8 cellular contexts compared by ENCODE assay signal in genomic region chrX:23782455-23782854, GRCh38. TPM values are rescaled to one million over a fixed set of nuclear protein-coding genes. Genes with fewer than 3 reads are reported as not detected.
DNase-seq lines count a peak whose midpoint lies in the region; ATAC-seq and TF ChIP-seq lines count a peak whose summit lies in the region.

No MANE protein-coding gene starts in this region.

- H3K9me3 ChIP-seq in NT2/D1 (ENCODE audit: insufficient read depth, low read length) (no peaks in the 10 kb centered on the region), neural progenitor cell (ENCODE audit: low read depth) (no peaks in the 10 kb centered on the region)

- no peaks in the 10 kb centered on the region for H4K20me1 ChIP-seq in neural progenitor cell (ENCODE audit: low read depth)

- TSS peak; percentile 67 for BruUV-seq in Calu3 (replicated peaks; lab: Mats Ljungman, UMichigan)

- H3F3A ChIP-seq in neural progenitor cell (ENCODE audit: low read depth) = peaks cover 3% of the 10 kb centered on the region

- H2AFZ ChIP-seq in neural progenitor cell (replicated peaks) = peak overlapping the region; percentile 92

- H3K27ac Mint-ChIP-seq in Calu3 (ENCODE audit: unreplicated experiment) (peak overlapping the region; percentile 93), neural progenitor cell (peak overlapping the region; percentile 70)
- peak overlapping the region; percentile 94 for H3K27ac Mint-ChIP-seq in dendritic cell treated with granulocyte-macrophage colony-stimulating factor and Interleukin-4, amounts not matched to agents 40 ng/mL and 50 ng/mL, for 4 days

- peaks cover 18% of the 10 kb centered on the region for H3K36me3 ChIP-seq in NT2/D1 (ENCODE audit: insufficient read depth, insufficient read length, low read length)
- no peaks in the 10 kb centered on the region for H3K36me3 ChIP-seq in neural progenitor cell

- H3K27me3 Mint-ChIP-seq in Calu3 (ENCODE audit: unreplicated experiment) = no peaks in the 10 kb centered on the region
- H3K27me3 Mint-ChIP-seq in dendritic cell treated with granulocyte-macrophage colony-stimulating factor and Interleukin-4, amounts not matched to agents 40 ng/mL and 50 ng/mL, for 4 days = no peaks in the 10 kb centered on the region
- H3K27me3 Mint-ChIP-seq in neural progenitor cell (ENCODE audit: insufficient read depth, low read depth) = peaks cover 2% of the 10 kb centered on the region

- no peak overlapping the region for H3K27ac ChIP-seq in neural progenitor cell

- no peaks in the 10 kb centered on the region for H3K79me2 ChIP-seq in neural progenitor cell (ENCODE audit: low read depth)

- DNase-seq in Calu3 = no peak
- no peak for DNase-seq in NT2/D1 (ENCODE audit: low read depth, low spot score)
- DNase-seq in neural progenitor cell (ENCODE audit: low spot score) = no peak
- no peak for DNase-seq in NCI-H187 (lab: John Stamatoyannopoulos, UW)
- DNase-seq in GM03348 (ENCODE audit: low spot score) = no peak
- no peak for DNase-seq in mucosa of gallbladder (ENCODE audit: low spot score)

- no peaks in the 10 kb centered on the region for H3K4me1 ChIP-seq in NT2/D1 (ENCODE audit: insufficient read depth, insufficient read length)
- peaks cover 6% of the 10 kb centered on the region for H3K4me1 ChIP-seq in neural progenitor cell

- peaks cover 60% of the 10 kb centered on the region for H3K36me3 Mint-ChIP-seq in Calu3 (ENCODE audit: insufficient read depth, unreplicated experiment)
- H3K36me3 Mint-ChIP-seq in dendritic cell treated with granulocyte-macrophage colony-stimulating factor and Interleukin-4, amounts not matched to agents 40 ng/mL and 50 ng/mL, for 4 days (ENCODE audit: low read depth) = peaks cover 39% of the 10 kb centered on the region
- H3K36me3 Mint-ChIP-seq in neural progenitor cell = peaks cover 19% of the 10 kb centered on the region

- no peak for ATAC-seq in GM21360 (IDR thresholded peaks at IDR 0.05; ENCODE audit: unreplicated experiment)

- no peaks in the 10 kb centered on the region for H3K27me3 ChIP-seq in NT2/D1 (ENCODE audit: insufficient read depth, insufficient read length)
- H3K27me3 ChIP-seq in neural progenitor cell = no peaks in the 10 kb centered on the region

- H3K4me3 ChIP-seq in NT2/D1 (ENCODE audit: insufficient read length, low read depth) = peak overlapping the region; percentile 13
- peak overlapping the region; percentile 86 for H3K4me3 ChIP-seq in neural progenitor cell

- H3K4me3 Mint-ChIP-seq in Calu3 (ENCODE audit: low read depth, unreplicated experiment) (peak overlapping the region; percentile 81), neural progenitor cell (peak overlapping the region; percentile 95)
- peak overlapping the region; percentile 86 for H3K4me3 Mint-ChIP-seq in dendritic cell treated with granulocyte-macrophage colony-stimulating factor and Interleukin-4, amounts not matched to agents 40 ng/mL and 50 ng/mL, for 4 days

- intact Hi-C loops in Calu3 (cut with micrococcal nuclease; ENCODE audit: unreplicated experiment) = no loop called here
- intact Hi-C loops in dendritic cell treated with granulocyte-macrophage colony-stimulating factor and Interleukin-4, amounts not matched to agents 40 ng/mL and 50 ng/mL, for 4 days (cut with micrococcal nuclease) = loop anchor here (1.0 to 5.0 kb wide), 3 partner anchors 50 to 119 kb away; no protein-coding TSS in a partner anchor

- CTCF ChIA-PET in Calu3 (lab: Charles Lee) = interaction anchor here (0.6 to 2.9 kb wide), 7 partner anchors 25 to 1200 kb away, joined by 3 to 45 read pairs (median 4); no protein-coding TSS in a partner anchor

- H3K9ac ChIP-seq in NT2/D1 (ENCODE audit: insufficient read length, low read depth) (peak overlapping the region; percentile 2), neural progenitor cell (no peak overlapping the region)

- H3K4me2 ChIP-seq in neural progenitor cell = peak overlapping the region; percentile 55

- H3K4me1 Mint-ChIP-seq in Calu3 (ENCODE audit: low read depth, unreplicated experiment) (peaks cover 17% of the 10 kb centered on the region), neural progenitor cell (peaks cover 24% of the 10 kb centered on the region)
- peaks cover 12% of the 10 kb centered on the region for H3K4me1 Mint-ChIP-seq in dendritic cell treated with granulocyte-macrophage colony-stimulating factor and Interleukin-4, amounts not matched to agents 40 ng/mL and 50 ng/mL, for 4 days (ENCODE audit: low read depth)

- H3K9me3 Mint-ChIP-seq in Calu3 (ENCODE audit: low read depth, unreplicated experiment) (no peaks in the 10 kb centered on the region), neural progenitor cell (no peaks in the 10 kb centered on the region)
- no peaks in the 10 kb centered on the region for H3K9me3 Mint-ChIP-seq in dendritic cell treated with granulocyte-macrophage colony-stimulating factor and Interleukin-4, amounts not matched to agents 40 ng/mL and 50 ng/mL, for 4 days

- no peak for TF ChIP-seq CTCF in Calu3 (IDR thresholded peaks at IDR 0.05; ENCODE audit: unreplicated experiment)
- TF ChIP-seq CTCF in neural progenitor cell (IDR thresholded peaks at IDR 0.05) = no peak

RNA-seq across cellular contexts. Expression of gene SAT1, which starts 0.5 kb away (rescaled TPM):
- total RNA-seq in Calu3 (2022) (419 and 426 TPM in 2 replicates), neural progenitor cell (ENCODE audit: low replicate concordance) (110 and 168 TPM in 2 replicates), mucosa of gallbladder (303 TPM)

RNA-seq across cellular contexts. Expression of gene ACOT9, which starts 39.4 kb away (rescaled TPM):
- 38.1 and 49.6 TPM in 2 replicates for total RNA-seq in Calu3 (2022)
- 32.4 and 52.7 TPM in 2 replicates for total RNA-seq in neural progenitor cell (ENCODE audit: low replicate concordance)
- 30.6 TPM for total RNA-seq in mucosa of gallbladder
